Comparison of ENCODE assay signal across 8 cellular contexts in genomic region chr3:58433400-58434169, GRCh38. TPM values are rescaled to one million over a fixed set of nuclear protein-coding genes. Genes with fewer than 3 reads are reported as not detected.
DNase-seq lines count a peak whose midpoint lies in the region; ATAC-seq and TF ChIP-seq lines count a peak whose summit lies in the region.

Gene PDHB, minus strand, starts transcription at chr3:58433832. Its CDS starts 23 bp downstream, at chr3:58433809.

- WGBS in trophoblast cell (ENCODE audit: extremely low coverage, insufficient coverage, insufficient read length), result no CpG with 5 or more reads among the region's 67 CpGs
- 1% methylated on average over 33 to 66 of the region's 67 CpGs for WGBS in tibial nerve, 2 donors

- H3K4me2 ChIP-seq in trophoblast cell (ENCODE audit: low read length), result peak within 1 kb of the TSS; percentile 62

- H3K79me2 ChIP-seq in trophoblast cell (ENCODE audit: control insufficient read depth, insufficient read depth, low read length, poor library complexity), result peaks cover 4% of the 10 kb centered on the region

- H3K27me3 ChIP-seq in cardiac muscle cell (no peaks in the 10 kb centered on the region), trophoblast cell (ENCODE audit: insufficient read depth, low read length) (no peaks in the 10 kb centered on the region), tibial nerve (no peaks in the 10 kb centered on the region)

- TF ChIP-seq POLR2A in tibial nerve (IDR thresholded peaks at IDR 0.05), result peak; percentile 42 to 81

- H3K4me3 Mint-ChIP-seq in activated naive CD8-positive, alpha-beta T cell treated with anti-CD3 and anti-CD28 coated beads, Interleukin-2, amount 50 U/mL, for 24 hours, result peak within 1 kb of the TSS; percentile 90

- peaks cover 6% of the 10 kb centered on the region for H3K4me1 ChIP-seq in cardiac muscle cell (ENCODE audit: low read depth)
- peaks cover 2 to 22% of the 10 kb centered on the region in 2 experiments for H3K4me1 ChIP-seq in trophoblast cell (ENCODE audit: control insufficient read depth in 1 of 2, insufficient read depth in 2 of 2, low read length in 2 of 2)
- peaks cover 0 to 42% (median 25%) of the 10 kb centered on the region in 4 donors for H3K4me1 ChIP-seq in tibial nerve

- peak; percentile 95 for ATAC-seq in HG02678 (IDR thresholded peaks at IDR 0.05; ENCODE audit: unreplicated experiment)
- peak; percentile 95 for ATAC-seq in activated naive CD8-positive, alpha-beta T cell treated with anti-CD3 and anti-CD28 coated beads, Interleukin-2, amount 50 U/mL, for 24 hours

- H3K9me3 Mint-ChIP-seq in activated naive CD8-positive, alpha-beta T cell treated with anti-CD3 and anti-CD28 coated beads, Interleukin-2, amount 50 U/mL, for 24 hours, result no peaks in the 10 kb centered on the region

- H3K27me3 Mint-ChIP-seq in activated naive CD8-positive, alpha-beta T cell treated with anti-CD3 and anti-CD28 coated beads, Interleukin-2, amount 50 U/mL, for 24 hours, result no peaks in the 10 kb centered on the region

- H3K23ac ChIP-seq in trophoblast cell (ENCODE audit: low read length), result no peak within 1 kb of the TSS

- 0 out of 2 replicates have a peak, but pooled peaks have one; percentile 1 for TF ChIP-seq CTCF in GM12875 (IDR thresholded peaks at IDR 0.05; ENCODE audit: borderline replicate concordance, insufficient read depth, low read depth, low read length)
- TF ChIP-seq CTCF in cardiac muscle cell (IDR thresholded peaks at IDR 0.05; ENCODE audit: low read depth, low read length), result no peak
- peak in 1 of 5 experiments; percentile 29 for TF ChIP-seq CTCF in tibial nerve (IDR thresholded peaks at IDR 0.05)

- TF ChIP-seq EP300 in tibial nerve (IDR thresholded peaks at IDR 0.05), result peak in 1 of 2 donors; percentile 96

- H4K91ac ChIP-seq in trophoblast cell (ENCODE audit: low read depth, low read length), result peak within 1 kb of the TSS; percentile 89

- peaks cover 21% of the 10 kb centered on the region for H3K36me3 Mint-ChIP-seq in activated naive CD8-positive, alpha-beta T cell treated with anti-CD3 and anti-CD28 coated beads, Interleukin-2, amount 50 U/mL, for 24 hours (ENCODE audit: low read depth)

- peak within 1 kb of the TSS; percentile 94 for H2BK5ac ChIP-seq in trophoblast cell (ENCODE audit: low read depth, low read length, poor library complexity)

- peak within 1 kb of the TSS; percentile 96 for H3K9ac ChIP-seq in trophoblast cell (ENCODE audit: low read length)

- H3K36me3 ChIP-seq in cardiac muscle cell (peaks cover 33% of the 10 kb centered on the region), trophoblast cell (ENCODE audit: control insufficient read depth in 1 of 2, insufficient read depth in 2 of 2, low read length in 2 of 2) (peaks cover 12 to 24% of the 10 kb centered on the region in 2 experiments), tibial nerve (peaks cover 0 to 34% (median 6%) of the 10 kb centered on the region in 3 donors)

- peak within 1 kb of the TSS; percentile 88 for H2AFZ ChIP-seq in trophoblast cell (ENCODE audit: insufficient read depth, low read length, poor library complexity)

- H3K14ac ChIP-seq in trophoblast cell (ENCODE audit: low read length), result peak within 1 kb of the TSS; percentile 93

- H3K9me3 ChIP-seq in cardiac muscle cell (ENCODE audit: low read depth), result no peaks in the 10 kb centered on the region
- H3K9me3 ChIP-seq in trophoblast cell (ENCODE audit: insufficient read depth, low read depth, low read length), result no peaks in the 10 kb centered on the region
- H3K9me3 ChIP-seq in tibial nerve, result no peaks in the 10 kb centered on the region

- peak within 1 kb of the TSS; percentile 93 for H3K18ac ChIP-seq in trophoblast cell (ENCODE audit: low read length)

- peak within 1 kb of the TSS; percentile 25 for H2BK12ac ChIP-seq in trophoblast cell (ENCODE audit: low read length)

- H4K8ac ChIP-seq in trophoblast cell (ENCODE audit: low read depth, low read length), result peak within 1 kb of the TSS; percentile 84

- H2BK120ac ChIP-seq in trophoblast cell (ENCODE audit: insufficient read depth, low read length, poor library complexity), result peak within 1 kb of the TSS; percentile 74

- H2AK5ac ChIP-seq in trophoblast cell (ENCODE audit: low read length), result no peak within 1 kb of the TSS

- H4K12ac ChIP-seq in trophoblast cell (ENCODE audit: low read depth, low read length), result peak within 1 kb of the TSS; percentile 50

- peak within 1 kb of the TSS; percentile 64 for H3K4ac ChIP-seq in trophoblast cell (ENCODE audit: low read depth, low read length)

- H3K4me1 Mint-ChIP-seq in activated naive CD8-positive, alpha-beta T cell treated with anti-CD3 and anti-CD28 coated beads, Interleukin-2, amount 50 U/mL, for 24 hours, result peaks cover 27% of the 10 kb centered on the region

- H3K79me1 ChIP-seq in trophoblast cell (ENCODE audit: low read length), result peaks cover 13% of the 10 kb centered on the region

- DNase-seq in NCI-H1105 treated with DMSO at 0.1 percent for 48 hours (lab: John Stamatoyannopoulos, UW), result peak; percentile 79
- DNase-seq in SW480 (ENCODE audit: low spot score), result peak; percentile 90
- peak; percentile 89 for DNase-seq in activated naive CD8-positive, alpha-beta T cell treated with anti-CD3 and anti-CD28 coated beads, Interleukin-2, amount 50 U/mL, for 24 hours
- peak; percentile 92 to 95 for DNase-seq in cardiac muscle cell (ENCODE audit: low read depth in 1 of 2, low spot score in 1 of 2)
- DNase-seq in trophoblast cell, result peak; percentile 96 to 97
- peak; percentile 76 to 78 for DNase-seq in tibial nerve (ENCODE audit: low spot score in 2 of 2)

- peak within 1 kb of the TSS; percentile 92 for H3K27ac Mint-ChIP-seq in activated naive CD8-positive, alpha-beta T cell treated with anti-CD3 and anti-CD28 coated beads, Interleukin-2, amount 50 U/mL, for 24 hours

- H3K4me3 ChIP-seq in GM12875 (ENCODE audit: low read depth, low read length) (peak within 1 kb of the TSS; percentile 100), cardiac muscle cell (peak within 1 kb of the TSS; percentile 71), trophoblast cell (ENCODE audit: low read depth, low read length) (peak within 1 kb of the TSS; percentile 99), tibial nerve (peak within 1 kb of the TSS; percentile 53 to 90 (median 68))

- H3K27ac ChIP-seq in cardiac muscle cell, result peak within 1 kb of the TSS; percentile 97
- peak within 1 kb of the TSS; percentile 82 for H3K27ac ChIP-seq in trophoblast cell (ENCODE audit: low read depth, low read length)
- H3K27ac ChIP-seq in tibial nerve, result peak within 1 kb of the TSS; percentile 88 to 98 (median 92)

RNA-seq across cellular contexts. Expression of gene PDHB, which starts in this region (rescaled TPM):
- total RNA-seq in cardiac muscle cell (260 and 584 TPM in 2 replicates), tibial nerve (10 to 100 TPM; 49.8 to 66.7 (median 55.6) TPM)
- 247 and 266 TPM in 2 replicates for polyA plus RNA-seq in cardiac muscle cell
- 72.4 and 74.4 TPM in 2 replicates for polyA plus RNA-seq in trophoblast cell (2013)

Comparison
In these comparisons a context has a peak if more than half of its experiments do, and no peak if none do; other contexts are left out.
1. Peak in every context shown above with its lines: DNase-seq, ATAC-seq, H3K4me3 ChIP-seq and H3K27ac ChIP-seq.